8 cellular contexts compared by ENCODE assay signal in genomic region chr20:25853718-25854381, GRCh38.
DNase-seq lines count a peak whose midpoint lies in the region; ATAC-seq and TF ChIP-seq lines count a peak whose summit lies in the region.
"Not testable (repeated sequence)": the region's sequence is repeated elsewhere in the genome, so short reads cannot be mapped to it uniquely, and the experiment has no call there.

No MANE protein-coding gene starts in this region.

- peak overlapping the region; percentile 68 for H3K27ac ChIP-seq in RWPE1
- peak overlapping the region; percentile 72 for H3K27ac ChIP-seq in muscle layer of colon (ENCODE audit: low read depth, low read length)

- H3K4me1 ChIP-seq in muscle layer of colon (ENCODE audit: insufficient read depth, low read length) = not testable (repeated sequence)

- POLR2A ChIA-PET in RWPE1 (lab: Yijun Ruan, JAX; ENCODE audit: low non-redundant PET) = not testable (repeated sequence)

- CTCF ChIA-PET in RWPE1 (lab: Yijun Ruan, JAX) = not testable (repeated sequence)

- H3K27me3 ChIP-seq in muscle layer of colon (ENCODE audit: control insufficient read depth in 1 of 2, insufficient read depth in 2 of 2, low read length in 2 of 2) = not testable (repeated sequence)

- TF ChIP-seq CTCF in RWPE1 (conservative IDR thresholded peaks at IDR 0.05; ENCODE audit: low read depth) = not testable (repeated sequence)

- DNase-seq in CMK (ENCODE audit: low read depth) (peak; percentile 42), LHCN-M2 (ENCODE audit: low read depth) (peak; percentile 76), RWPE1 (ENCODE audit: low spot score) (peak; percentile 62), erythroblast (lab: John Stamatoyannopoulos, UW) (peak; percentile 18 to 20)
- DNase-seq in activated T-cell treated with anti-CD3 and anti-CD28 coated beads, Interleukin-2, amount 50 U/mL, for 48 hours = peak; percentile 86 to 87
- DNase-seq in stimulated activated CD8-positive, alpha-beta memory T cell treated with anti-CD3 and anti-CD28 coated beads, Interleukin-2, amount 100 ng/mL, for 48 hours (ENCODE audit: low read depth in 2 of 2) = peak; percentile 70 to 80

- H3K9ac ChIP-seq in muscle layer of colon (ENCODE audit: low read length) = peak overlapping the region; percentile 39

- TF ChIP-seq POLR2A in erythroblast (IDR thresholded peaks at IDR 0.05; ENCODE audit: low read length) = not testable (repeated sequence)

- H3K9me3 ChIP-seq in muscle layer of colon (ENCODE audit: low read length) = not testable (repeated sequence)

- H3K36me3 ChIP-seq in muscle layer of colon (ENCODE audit: insufficient read depth, low read length) = not testable (repeated sequence)

- peak; percentile 67 for ATAC-seq in GM21526 (IDR thresholded peaks at IDR 0.05; ENCODE audit: low FRiP score, unreplicated experiment)

- peak overlapping the region; percentile 79 to 80 for H3K4me3 ChIP-seq in muscle layer of colon (ENCODE audit: low read depth in 1 of 2, low read length in 2 of 2)

Comparison
In these comparisons a context has a peak if more than half of its experiments do, and no peak if none do; other contexts are left out.
1. Peak in every context shown above with its lines: DNase-seq, ATAC-seq, H3K4me3 ChIP-seq and H3K27ac ChIP-seq.
2. DNase-seq: peak in every context shown above with its lines; median percentile 86 in activated T-cell treated with anti-CD3 and anti-CD28 coated beads, Interleukin-2, amount 50 U/mL, for 48 hours; 76 in LHCN-M2; 75 in stimulated activated CD8-positive, alpha-beta memory T cell treated with anti-CD3 and anti-CD28 coated beads, Interleukin-2, amount 100 ng/mL, for 48 hours; 62 in RWPE1; 42 in CMK; 19 in erythroblast.